In the genomic region with DNA sequence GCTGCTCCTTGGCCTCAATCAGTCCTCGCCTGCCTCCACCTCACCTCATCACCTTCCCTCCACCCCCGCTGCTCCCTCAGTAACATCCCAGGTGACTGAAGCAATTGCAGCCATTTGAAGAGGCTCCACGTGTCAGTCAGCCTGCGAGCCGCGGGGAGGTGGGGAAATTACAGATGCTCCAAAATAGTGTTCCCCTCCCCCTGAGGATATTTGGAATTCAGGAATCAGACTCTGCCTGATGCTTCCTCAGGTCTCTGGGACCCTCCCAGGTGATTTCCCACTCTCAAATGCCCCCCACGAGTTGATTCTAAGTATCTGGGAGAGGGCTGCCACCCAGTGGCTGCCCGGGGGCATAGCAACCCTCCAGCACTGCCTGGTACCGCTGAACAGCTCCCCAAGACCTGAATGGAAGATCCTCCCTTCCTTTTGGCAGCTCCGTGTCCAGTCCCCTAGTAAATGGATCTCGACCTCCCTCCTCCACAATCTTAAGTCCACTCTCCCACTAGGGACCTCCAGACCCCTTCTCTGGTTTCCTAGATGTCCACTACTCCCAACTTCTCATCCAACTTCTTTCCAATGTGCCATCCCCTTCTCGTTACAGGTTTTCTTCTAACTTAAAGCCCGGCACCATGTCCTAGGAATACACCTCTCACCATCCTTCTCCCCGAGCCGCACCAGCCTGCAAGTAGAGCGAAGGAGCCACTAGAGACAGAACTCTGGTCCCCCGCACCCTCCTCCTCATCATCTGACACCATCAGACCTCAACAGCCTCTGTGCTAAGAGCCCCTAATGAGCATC, we compare ENCODE assay signal across 1 cellular context.
TF ChIP-seq lines count a peak whose summit lies in the region.

No MANE protein-coding gene starts in this region.

TF ChIP-seq in H1, 55 proteins besides CTCF, POLR2A, EP300 and RAD21:
- TF ChIP-seq KDM4A (IDR thresholded peaks at IDR 0.05; ENCODE audit: low read depth, low read length, severe bottlenecking): no peak
- no peak for TF ChIP-seq HDAC2 (IDR thresholded peaks at IDR 0.05; ENCODE audit: borderline replicate concordance in 1 of 2, low read depth in 2 of 2, low read length in 2 of 2)
- no peak for TF ChIP-seq GABPA (IDR thresholded peaks at IDR 0.05; ENCODE audit: borderline replicate concordance, insufficient read depth, low read length)
- TF ChIP-seq ATF3 (IDR thresholded peaks at IDR 0.05; ENCODE audit: insufficient read depth, low read depth, low read length): no peak
- TF ChIP-seq SP4 (IDR thresholded peaks at IDR 0.05; ENCODE audit: low read length): no peak
- TF ChIP-seq NANOG (IDR thresholded peaks at IDR 0.05; ENCODE audit: insufficient read depth, low read depth, low read length, poor library complexity, severe bottlenecking): no peak
- no peak for TF ChIP-seq BACH1 (IDR thresholded peaks at IDR 0.05; ENCODE audit: low read length)
- TF ChIP-seq RBBP5 (IDR thresholded peaks at IDR 0.05; ENCODE audit: borderline replicate concordance, low read depth, low read length): no peak
- TF ChIP-seq TBP (IDR thresholded peaks at IDR 0.05; ENCODE audit: low read depth, low read length): no peak
- peak; percentile 80 for TF ChIP-seq E2F6 (IDR thresholded peaks at IDR 0.05)
- no peak for TF ChIP-seq SIRT6 (IDR thresholded peaks at IDR 0.05; ENCODE audit: low read length)
- no peak for TF ChIP-seq TCF12 (IDR thresholded peaks at IDR 0.05; ENCODE audit: low read depth, low read length)
- no peak for TF ChIP-seq KDM1A (IDR thresholded peaks at IDR 0.05; ENCODE audit: borderline replicate concordance, low read length)
- no peak for TF ChIP-seq RXRA (IDR thresholded peaks at IDR 0.05; ENCODE audit: insufficient read depth, low read depth, low read length)
- TF ChIP-seq CHD7 (IDR thresholded peaks at IDR 0.05; ENCODE audit: insufficient replicate concordance, low read length): no peak
- peak; percentile 87 for TF ChIP-seq MAX (IDR thresholded peaks at IDR 0.05)
- no peak for TF ChIP-seq GTF2F1 (IDR thresholded peaks at IDR 0.05; ENCODE audit: borderline replicate concordance, low read depth, low read length)
- TF ChIP-seq HDAC6 (IDR thresholded peaks at IDR 0.05; ENCODE audit: low read depth, low read length): no peak
- no peak for TF ChIP-seq FOSL1 (IDR thresholded peaks at IDR 0.05; ENCODE audit: insufficient read depth, low read depth, low read length)
- peak; percentile 22; the same call in 1 of the 2 replicates for TF ChIP-seq RFX5 (IDR thresholded peaks at IDR 0.05; ENCODE audit: borderline replicate concordance, low read depth, low read length)
- peak; percentile 36; the same call in 1 of the 2 replicates for TF ChIP-seq USF2 (IDR thresholded peaks at IDR 0.05; ENCODE audit: low read length)
- no peak for TF ChIP-seq CBX8 (IDR thresholded peaks at IDR 0.05; ENCODE audit: borderline replicate concordance, low read depth, low read length)
- TF ChIP-seq KDM5A (IDR thresholded peaks at IDR 0.05; ENCODE audit: low read length): no peak
- no peak for TF ChIP-seq RNF2 (IDR thresholded peaks at IDR 0.05; ENCODE audit: borderline replicate concordance, low read depth, low read length, missing control alignments, poor library complexity, severe bottlenecking)
- TF ChIP-seq CEBPB (IDR thresholded peaks at IDR 0.05; ENCODE audit: low read depth, low read length): no peak
- TF ChIP-seq SP2 (IDR thresholded peaks at IDR 0.05; ENCODE audit: low read length): no peak
- TF ChIP-seq JUND (IDR thresholded peaks at IDR 0.05; ENCODE audit: low read length): peak; percentile 41; the same call in 1 of the 2 replicates
- no peak for TF ChIP-seq TAF7 (optimal IDR thresholded peaks at IDR 0.05; ENCODE audit: borderline replicate concordance, low read depth, low read length)
- no peak for TF ChIP-seq ASH2L (IDR thresholded peaks at IDR 0.05; ENCODE audit: low read length)
- TF ChIP-seq SRF (IDR thresholded peaks at IDR 0.05; ENCODE audit: low read depth, low read length): no peak
- TF ChIP-seq CTBP2 (IDR thresholded peaks at IDR 0.05; ENCODE audit: borderline replicate concordance, insufficient read depth, insufficient read length, low read length): no peak
- TF ChIP-seq SP1 (IDR thresholded peaks at IDR 0.05; ENCODE audit: low read depth, low read length): no peak
- TF ChIP-seq PHF8 (conservative IDR thresholded peaks at IDR 0.05; ENCODE audit: low read depth, low read length): no peak
- TF ChIP-seq, protein P1, sequence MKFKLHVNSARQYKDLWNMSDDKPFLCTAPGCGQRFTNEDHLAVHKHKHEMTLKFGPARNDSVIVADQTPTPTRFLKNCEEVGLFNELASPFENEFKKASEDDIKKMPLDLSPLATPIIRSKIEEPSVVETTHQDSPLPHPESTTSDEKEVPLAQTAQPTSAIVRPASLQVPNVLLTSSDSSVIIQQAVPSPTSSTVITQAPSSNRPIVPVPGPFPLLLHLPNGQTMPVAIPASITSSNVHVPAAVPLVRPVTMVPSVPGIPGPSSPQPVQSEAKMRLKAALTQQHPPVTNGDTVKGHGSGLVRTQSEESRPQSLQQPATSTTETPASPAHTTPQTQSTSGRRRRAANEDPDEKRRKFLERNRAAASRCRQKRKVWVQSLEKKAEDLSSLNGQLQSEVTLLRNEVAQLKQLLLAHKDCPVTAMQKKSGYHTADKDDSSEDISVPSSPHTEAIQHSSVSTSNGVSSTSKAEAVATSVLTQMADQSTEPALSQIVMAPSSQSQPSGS (IDR thresholded peaks at IDR 0.05; ENCODE audit: low read length): no peak
- no peak; a peak in 1 of 4 replicates for TF ChIP-seq SIN3A (conservative IDR thresholded peaks at IDR 0.05 in 1 of 2, IDR thresholded peaks at IDR 0.05 in 1 of 2; ENCODE audit: low read depth in 1 of 2, low read length in 2 of 2)
- no peak for TF ChIP-seq CBX5 (IDR thresholded peaks at IDR 0.05; ENCODE audit: low read depth, low read length)
